Comparison of ENCODE assay signal across 20 cellular contexts in the genomic region with DNA sequence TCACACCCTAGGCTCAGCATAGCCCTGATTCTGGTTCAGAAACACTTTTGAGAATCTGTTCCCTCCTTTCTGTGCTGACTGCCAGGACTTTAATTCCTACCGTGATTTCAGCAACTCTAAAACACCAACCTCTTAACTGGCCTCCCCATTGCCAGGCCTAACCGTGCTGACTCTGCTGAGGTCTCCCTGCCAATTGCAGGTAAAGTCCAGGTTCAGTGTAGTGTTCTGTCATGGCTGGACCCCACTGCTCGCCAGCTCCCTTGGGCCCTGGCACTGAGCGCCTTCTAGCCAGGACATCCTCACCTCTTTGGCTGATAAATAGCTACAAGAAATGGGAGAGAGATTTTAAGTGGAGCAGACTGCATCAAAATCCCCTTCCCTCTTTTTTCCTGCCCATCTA. TPM values are rescaled to one million over a fixed set of nuclear protein-coding genes. Genes with fewer than 3 reads are reported as not detected.
"Had no signal": no experiment of that assay in that cellular context is flagged by ENCODE, and none has a peak within 500 bp of the region (broad histone marks: within the 10 kb centered on the region; RNA-seq: fewer than 3 reads in every experiment).

No MANE protein-coding gene starts in this region.

- H3K27ac ChIP-seq: colonic mucosa, foreskin keratinocyte, left lung, lower lobe of right lung, tibial artery, upper lobe of right lung had no signal

- FAIRE-seq: endothelial cell of umbilical vein, islet of Langerhans, small intestine had no signal

- H3K4me3 Mint-ChIP-seq: memory B cell; natural killer cell treated with Interleukin-12 subunit alpha and Interleukin-12 subunit beta and Interleukin-15 and Interleukin-18, amount 100 ng/mL, for 72 hours; stimulated activated memory B cell treated with anti-CD40 and anti-IgM and Interleukin-4, amounts not matched to agents 10 μg/mL and 1 μg/mL and 100 μg/mL, for 72 hours; stimulated activated naive CD8-positive, alpha-beta T cell treated with anti-CD3 and anti-CD28 coated beads, Interleukin-15, Interleukin-2, amounts not matched to agents 100 ng/mL and 50 ng/mL, for 24 hours had no signal

- H3K36me3 Mint-ChIP-seq: memory B cell; natural killer cell treated with Interleukin-12 subunit alpha and Interleukin-12 subunit beta and Interleukin-15 and Interleukin-18, amount 100 ng/mL, for 72 hours; stimulated activated memory B cell treated with anti-CD40 and anti-IgM and Interleukin-4, amounts not matched to agents 10 μg/mL and 1 μg/mL and 100 μg/mL, for 72 hours had no signal

- H3K9me3 ChIP-seq: colonic mucosa, left lung, lower lobe of right lung, neutrophil, tibial artery, upper lobe of right lung had no signal

- H3K4me3 ChIP-seq: colonic mucosa, left lung, lower lobe of right lung, tibial artery, upper lobe of right lung had no signal

- DNase-seq: colonic mucosa; dermis blood vessel endothelial cell; erythroblast; foreskin keratinocyte; hypothalamus; left lung; lower lobe of right lung; midbrain; stimulated activated CD4-positive, alpha-beta T cell treated with anti-CD3 and anti-CD28 coated beads, Interleukin-2, amount 100 ng/mL, for 48 hours; stimulated activated CD8-positive, alpha-beta memory T cell treated with anti-CD3 and anti-CD28 coated beads, Interleukin-4, amount 100 ng/mL, for 48 hours; tibial artery; upper lobe of right lung had no signal

- H3K9me3 Mint-ChIP-seq: memory B cell; natural killer cell treated with Interleukin-12 subunit alpha and Interleukin-12 subunit beta and Interleukin-15 and Interleukin-18, amount 100 ng/mL, for 72 hours; stimulated activated memory B cell treated with anti-CD40 and anti-IgM and Interleukin-4, amounts not matched to agents 10 μg/mL and 1 μg/mL and 100 μg/mL, for 72 hours; stimulated activated naive CD8-positive, alpha-beta T cell treated with anti-CD3 and anti-CD28 coated beads, Interleukin-15, Interleukin-2, amounts not matched to agents 100 ng/mL and 50 ng/mL, for 24 hours had no signal

- H3K36me3 ChIP-seq: colonic mucosa, left lung, lower lobe of right lung, neutrophil, tibial artery, upper lobe of right lung had no signal

- H3K4me1 ChIP-seq: foreskin keratinocyte had no signal

- H3K27ac Mint-ChIP-seq: memory B cell; stimulated activated naive CD8-positive, alpha-beta T cell treated with anti-CD3 and anti-CD28 coated beads, Interleukin-15, Interleukin-2, amounts not matched to agents 100 ng/mL and 50 ng/mL, for 24 hours had no signal

- H3K27me3 Mint-ChIP-seq: memory B cell had no signal

RNA-seq across cellular contexts. Expression of gene UPB1, which starts 4.6 kb away (rescaled TPM):
- total RNA-seq: foreskin keratinocyte had no signal
- polyA plus RNA-seq: foreskin keratinocyte had no signal
